27 cellular contexts compared by ENCODE assay signal in the genomic region with DNA sequence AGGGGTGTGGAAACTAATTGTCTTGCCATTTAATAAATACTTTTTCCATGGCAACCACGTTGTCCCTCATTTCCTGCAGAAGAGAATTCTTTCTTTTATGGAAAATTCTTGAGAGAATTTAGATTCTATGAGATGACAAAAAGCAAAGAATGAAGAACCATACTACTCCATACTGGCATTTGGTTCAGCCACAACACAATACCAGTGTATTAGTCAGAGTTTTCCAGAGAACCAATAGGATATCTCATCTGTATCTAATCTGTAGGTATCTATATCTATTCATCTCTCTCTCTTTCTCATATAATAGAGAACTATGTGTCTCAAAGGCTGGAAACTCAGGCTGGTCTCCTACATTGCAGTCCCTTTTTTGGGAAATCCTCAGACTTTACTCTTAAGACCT. TPM values are rescaled to one million over a fixed set of nuclear protein-coding genes. Genes with fewer than 3 reads are reported as not detected.
DNase-seq lines count a peak whose midpoint lies in the region; ATAC-seq, FAIRE-seq and TF ChIP-seq lines count a peak whose summit lies in the region.
"Had no signal": no experiment of that assay in that cellular context is flagged by ENCODE, and none has a peak within 500 bp of the region (broad histone marks: within the 10 kb centered on the region; RNA-seq: fewer than 3 reads in every experiment).

No MANE protein-coding gene starts in this region.

- TF ChIP-seq RAD21 in A549 (conservative IDR thresholded peaks at IDR 0.05 in 1 of 2, IDR thresholded peaks at IDR 0.05 in 1 of 2), result no peak

- H3K4me2 ChIP-seq in A549 (peak overlapping the region; percentile 31; the same call in 2 of the 3 replicates), GM23248 (ENCODE audit: unreplicated experiment) (peak overlapping the region; percentile 31)

- CTCF ChIA-PET in A549 (lab: Yijun Ruan, JAX), result no interaction called here

- 42% methylated on average over 1 of the region's 1 CpG for WGBS in A549 (ENCODE audit: missing lambda C conversion rate)
- 0 to 3% methylated on average over 1 of the region's 1 CpG for WGBS in GM23248 (ENCODE audit: low coverage in 1 of 2, low lambda C conversion rate in 2 of 2, missing lambda C conversion rate in 2 of 2), 2 experiments
- 11% methylated on average over 1 of the region's 1 CpG for WGBS in prostate gland

- no peaks in the 10 kb centered on the region for H3K79me2 ChIP-seq in GM23248 (ENCODE audit: insufficient read depth)

- H3K27me3 ChIP-seq in GM23248 (replicated peaks; ENCODE audit: insufficient read depth) (no peaks in the 10 kb centered on the region), adipocyte (replicated peaks; ENCODE audit: control insufficient read depth, insufficient read depth, low read length) (no peaks in the 10 kb centered on the region), prostate gland (replicated peaks; ENCODE audit: insufficient read depth) (no peaks in the 10 kb centered on the region)
- H3K27me3 ChIP-seq: ascending aorta; BLaER1 treated with 17β-estradiol and CSF1 and Interleukin-3, amounts not matched to agents 10 nM and 100 nM; pancreas had no signal

- in situ Hi-C loops in GM23248 (cut with MboI), result no loop called here

- H2AFZ ChIP-seq in GM23248, result no peak overlapping the region

- POLR2A ChIA-PET in A549 (lab: Yijun Ruan, JAX), result no interaction called here

- intact Hi-C loops in prostate gland (cut with DNase I), result no loop called here

- H3K27ac ChIP-seq in A549 (peak overlapping the region in 1 of 2 experiments; percentile 46; a peak in 1 of 6 replicates), GM23248 (no peak overlapping the region), prostate gland (peak overlapping the region in 1 of 2 donors; percentile 11)
- H3K27ac ChIP-seq: lower lobe of right lung had no signal

- peak in 1 of 2 experiments; percentile 36; a peak in 1 of 6 replicates for ATAC-seq in A549
- ATAC-seq: mucosa of descending colon, Panc1, T-cell had no signal

- H3K9ac ChIP-seq in GM23248 (no peak overlapping the region), adipocyte (ENCODE audit: low read length) (no peak overlapping the region)

- H3K9me3 ChIP-seq in A549 (no peaks in the 10 kb centered on the region), GM23248 (ENCODE audit: low read depth) (no peaks in the 10 kb centered on the region), adipocyte (ENCODE audit: control insufficient read depth, low read length) (no peaks in the 10 kb centered on the region), prostate gland (no peaks in the 10 kb centered on the region)
- H3K9me3 ChIP-seq: ascending aorta; BLaER1 treated with 17β-estradiol and CSF1 and Interleukin-3, amounts not matched to agents 10 nM and 100 nM; lower lobe of right lung; mucosa of descending colon; pancreas had no signal

- H3F3A ChIP-seq in GM23248 (ENCODE audit: insufficient read depth), result peaks cover 23% of the 10 kb centered on the region

- no peaks in the 10 kb centered on the region for H4K20me1 ChIP-seq in GM23248 (ENCODE audit: insufficient read depth)
- H4K20me1 ChIP-seq: BLaER1 treated with 17β-estradiol and CSF1 and Interleukin-3, amounts not matched to agents 10 nM and 100 nM had no signal

- no peak for TF ChIP-seq CTCF in A549 (IDR thresholded peaks at IDR 0.05)
- TF ChIP-seq CTCF in GM10266 (IDR thresholded peaks at IDR 0.05; ENCODE audit: control insufficient read depth, insufficient read depth, low read depth, missing control alignments), result no peak
- no peak for TF ChIP-seq CTCF in prostate gland (IDR thresholded peaks at IDR 0.05)

- no peak for TF ChIP-seq EP300 in A549 (IDR thresholded peaks at IDR 0.05)

- DNase-seq in A549 (ENCODE audit: low read depth in 1 of 2, low spot score in 1 of 2) (no peak), GM23248 (peak; percentile 21), adipocyte (ENCODE audit: low read depth) (peak; percentile 19), iris pigment epithelial cell (ENCODE audit: low read depth) (peak; percentile 42), GM10266 (ENCODE audit: extremely low spot score) (no peak), inferior parietal cortex (ENCODE audit: extremely low spot score) (no peak), A172 (ENCODE audit: low spot score) (no peak), prostate gland (ENCODE audit: low spot score) (no peak)
- DNase-seq: activated CD4-positive, alpha-beta T cell treated with anti-CD3 and anti-CD28 coated beads, Interleukin-2, amount 50 U/mL, for 48 hours; activated CD4-positive, CD25-positive, alpha-beta regulatory T cell; activated naive CD4-positive, alpha-beta T cell treated with anti-CD3 and anti-CD28 coated beads, Interleukin-2, amount 50 U/mL, for 16 hours; cerebellar nuclear complex; DMS79; kidney; lower lobe of right lung; mucosa of descending colon; NCI-H1092; NCI-H1930; NCI-H526 treated with DMSO at 0.1 percent for 48 hours; nephron progenitor cell; pancreas; stimulated activated CD4-positive, alpha-beta T cell treated with anti-CD3 and anti-CD28 coated beads, Interleukin-2, amount 100 ng/mL, for 24 hours; substantia nigra; T-cell had no signal

- H3K9me2 ChIP-seq in GM23248 (ENCODE audit: insufficient read depth), result no peaks in the 10 kb centered on the region

- no peak for FAIRE-seq in A549 (lab: Jason Lieb, UNC)
- FAIRE-seq: kidney, pancreas had no signal

- H3K4me1 ChIP-seq in A549 (peaks cover 33% of the 10 kb centered on the region), GM23248 (ENCODE audit: insufficient read depth) (peaks cover 29% of the 10 kb centered on the region), adipocyte (ENCODE audit: control insufficient read depth, insufficient read depth, low read length) (peaks cover 31% of the 10 kb centered on the region), prostate gland (replicated peaks) (no peaks in the 10 kb centered on the region)
- H3K4me1 ChIP-seq: lower lobe of right lung had no signal

- H3K36me3 ChIP-seq in GM23248 (ENCODE audit: low read depth), result no peaks in the 10 kb centered on the region
- no peaks in the 10 kb centered on the region for H3K36me3 ChIP-seq in adipocyte (ENCODE audit: control insufficient read depth, insufficient read depth, low read length, severe bottlenecking)
- H3K36me3 ChIP-seq in prostate gland, result no peaks in the 10 kb centered on the region
- H3K36me3 ChIP-seq: ascending aorta; BLaER1 treated with 17β-estradiol and CSF1 and Interleukin-3, amounts not matched to agents 10 nM and 100 nM; lower lobe of right lung; pancreas had no signal

- H3K4me3 ChIP-seq in A549 (no peak overlapping the region), GM23248 (no peak overlapping the region), adipocyte (ENCODE audit: low read length) (no peak overlapping the region), prostate gland (no peak overlapping the region)
- H3K4me3 ChIP-seq: ascending aorta; BLaER1 treated with 17β-estradiol and CSF1 and Interleukin-3, amounts not matched to agents 10 nM and 100 nM; lower lobe of right lung; mucosa of descending colon; pancreas had no signal

- TF ChIP-seq POLR2A in A549 (IDR thresholded peaks at IDR 0.05; ENCODE audit: low read length) (no peak), prostate gland (IDR thresholded peaks at IDR 0.05) (no peak)

TF ChIP-seq in A549, 52 proteins besides CTCF, POLR2A, EP300 and RAD21:
- TF ChIP-seq, protein P1, sequence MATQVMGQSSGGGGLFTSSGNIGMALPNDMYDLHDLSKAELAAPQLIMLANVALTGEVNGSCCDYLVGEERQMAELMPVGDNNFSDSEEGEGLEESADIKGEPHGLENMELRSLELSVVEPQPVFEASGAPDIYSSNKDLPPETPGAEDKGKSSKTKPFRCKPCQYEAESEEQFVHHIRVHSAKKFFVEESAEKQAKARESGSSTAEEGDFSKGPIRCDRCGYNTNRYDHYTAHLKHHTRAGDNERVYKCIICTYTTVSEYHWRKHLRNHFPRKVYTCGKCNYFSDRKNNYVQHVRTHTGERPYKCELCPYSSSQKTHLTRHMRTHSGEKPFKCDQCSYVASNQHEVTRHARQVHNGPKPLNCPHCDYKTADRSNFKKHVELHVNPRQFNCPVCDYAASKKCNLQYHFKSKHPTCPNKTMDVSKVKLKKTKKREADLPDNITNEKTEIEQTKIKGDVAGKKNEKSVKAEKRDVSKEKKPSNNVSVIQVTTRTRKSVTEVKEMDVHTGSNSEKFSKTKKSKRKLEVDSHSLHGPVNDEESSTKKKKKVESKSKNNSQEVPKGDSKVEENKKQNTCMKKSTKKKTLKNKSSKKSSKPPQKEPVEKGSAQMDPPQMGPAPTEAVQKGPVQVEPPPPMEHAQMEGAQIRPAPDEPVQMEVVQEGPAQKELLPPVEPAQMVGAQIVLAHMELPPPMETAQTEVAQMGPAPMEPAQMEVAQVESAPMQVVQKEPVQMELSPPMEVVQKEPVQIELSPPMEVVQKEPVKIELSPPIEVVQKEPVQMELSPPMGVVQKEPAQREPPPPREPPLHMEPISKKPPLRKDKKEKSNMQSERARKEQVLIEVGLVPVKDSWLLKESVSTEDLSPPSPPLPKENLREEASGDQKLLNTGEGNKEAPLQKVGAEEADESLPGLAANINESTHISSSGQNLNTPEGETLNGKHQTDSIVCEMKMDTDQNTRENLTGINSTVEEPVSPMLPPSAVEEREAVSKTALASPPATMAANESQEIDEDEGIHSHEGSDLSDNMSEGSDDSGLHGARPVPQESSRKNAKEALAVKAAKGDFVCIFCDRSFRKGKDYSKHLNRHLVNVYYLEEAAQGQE (IDR thresholded peaks at IDR 0.05), result no peak
- no peak for TF ChIP-seq EHF (CRISPR knock-in tag; IDR thresholded peaks at IDR 0.05)
- TF ChIP-seq, protein P2, sequence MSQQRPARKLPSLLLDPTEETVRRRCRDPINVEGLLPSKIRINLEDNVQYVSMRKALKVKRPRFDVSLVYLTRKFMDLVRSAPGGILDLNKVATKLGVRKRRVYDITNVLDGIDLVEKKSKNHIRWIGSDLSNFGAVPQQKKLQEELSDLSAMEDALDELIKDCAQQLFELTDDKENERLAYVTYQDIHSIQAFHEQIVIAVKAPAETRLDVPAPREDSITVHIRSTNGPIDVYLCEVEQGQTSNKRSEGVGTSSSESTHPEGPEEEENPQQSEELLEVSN (IDR thresholded peaks at IDR 0.05; ENCODE audit: borderline replicate concordance, low read depth), result no peak
- TF ChIP-seq NR3C1 (IDR thresholded peaks at IDR 0.05), result no peak
- no peak for TF ChIP-seq TFCP2L1 (CRISPR knock-in tag; IDR thresholded peaks at IDR 0.05)

RNA-seq across cellular contexts. Expression of a gene that starts 44.6 kb away (rescaled TPM):
- polyA plus RNA-seq in A549 (2011; rRNA removed) (190 and 274 TPM in 2 replicates), A549 (2017; fragmentation: RNase III; extraction: RNeasy Plus Mini Kit Qiagen cat#74134 plus additional on column Dnase treatment) (186 to 245 TPM (median 213 TPM) in 3 replicates), GM23248 (2016; fragmentation: Nextera tagmentation; extraction: Ambion mirVana) (21.4 and 25.0 TPM in 2 replicates)
- polyA plus RNA-seq in A549 (2012; cell fraction: cytosol; rRNA removed), result 43.9 and 51.4 TPM in 2 replicates
- polyA plus RNA-seq in A549 (2012; cell fraction: nucleus; rRNA removed), result 24.0 and 26.8 TPM in 2 replicates
- 83.9 and 110 TPM in 2 replicates for polyA minus RNA-seq in A549 (2011; rRNA and poly(A)+ RNA removed)
- 32.7 and 34.0 TPM in 2 replicates for total RNA-seq in GM23248 (2014; rRNA removed; shearing (Covaris generic))
- total RNA-seq in A172 (2014; rRNA removed; shearing (Covaris generic)), result 54.9 and 68.3 TPM in 2 replicates
- total RNA-seq in prostate gland, result 100 to 1,000 TPM; 108 to 284 TPM

Comparison
In these comparisons a context has a peak if more than half of its experiments do, and no peak if none do; other contexts are left out.
1. DNase-seq: peak in GM23248 (single experiment), adipocyte (single experiment) and iris pigment epithelial cell (single experiment); none in A549 (0 of 2), GM10266 (single experiment), inferior parietal cortex (single experiment), A172 (single experiment) and prostate gland (single experiment).